ENCODE assay signal across 23 cellular contexts in genomic region chr3:140207541-140207940, GRCh38.
"Had no signal": no experiment of that assay in that cellular context is flagged by ENCODE, and none has a peak within 500 bp of the region (broad histone marks: within the 10 kb centered on the region; RNA-seq: fewer than 3 reads in every experiment).

No MANE protein-coding gene starts in this region.

- H3K4me3 ChIP-seq: adrenal gland, breast epithelium, heart right ventricle, left ventricle myocardium inferior, right lobe of liver, tibial nerve had no signal

- H3K9me3 ChIP-seq: breast epithelium, heart right ventricle, left ventricle myocardium inferior, right lobe of liver, tibial nerve had no signal

- H3K27ac ChIP-seq: adrenal gland, breast epithelium, heart right ventricle, left ventricle myocardium inferior, parathyroid adenoma, right lobe of liver, tibial nerve, WERI-Rb-1 had no signal

- H3K36me3 ChIP-seq: adrenal gland, breast epithelium, heart right ventricle, left ventricle myocardium inferior, right lobe of liver, tibial nerve, WERI-Rb-1 had no signal

- H2AFZ ChIP-seq: parathyroid adenoma had no signal

- H3K4me1 ChIP-seq: adrenal gland, breast epithelium, parathyroid adenoma, right lobe of liver, tibial nerve had no signal

- H3K79me2 ChIP-seq: parathyroid adenoma had no signal

- H3K27me3 ChIP-seq: adrenal gland, breast epithelium, right lobe of liver, tibial nerve had no signal

- DNase-seq: activated CD4-positive, alpha-beta memory T cell treated with anti-CD3 and anti-CD28 coated beads for 36 hours; activated CD4-positive, alpha-beta T cell treated with anti-CD3 and anti-CD28 coated beads for 1 hour; activated gamma-delta T cell treated with Interleukin-2 at 50 U/mL for 16 hours; activated T-cell treated with anti-CD3 and anti-CD28 coated beads for 4 hours; adrenal gland; cortex of kidney; effector CD4-positive, alpha-beta T cell; heart right ventricle; immature natural killer cell; kidney glomerular epithelial cell; left ventricle myocardium inferior; mammary epithelial cell; midbrain; right lobe of liver; small intestine; stimulated activated CD4-positive, alpha-beta T cell treated with anti-CD3 and anti-CD28 coated beads, Interleukin-15, amount 100 ng/mL, for 24 hours; stimulated activated CD4-positive, alpha-beta T cell treated with anti-CD3 and anti-CD28 coated beads, Interleukin-2, amount 100 ng/mL, for 48 hours; WERI-Rb-1 had no signal

- ATAC-seq: activated naive CD4-positive, alpha-beta T cell treated with anti-CD3 and anti-CD28 coated beads, Interleukin-2, amount 50 U/mL, for 72 hours; esophagus mucosa; heart right ventricle; right lobe of liver had no signal
